Comparison of ENCODE assay signal across 1 cellular context in genomic region chr20:63268256-63268655, GRCh38.
TF ChIP-seq lines count a peak whose summit lies in the region.

No MANE protein-coding gene starts in this region.

TF ChIP-seq in HepG2, 621 proteins besides CTCF, POLR2A, EP300 and RAD21:
- TF ChIP-seq, protein P1, sequence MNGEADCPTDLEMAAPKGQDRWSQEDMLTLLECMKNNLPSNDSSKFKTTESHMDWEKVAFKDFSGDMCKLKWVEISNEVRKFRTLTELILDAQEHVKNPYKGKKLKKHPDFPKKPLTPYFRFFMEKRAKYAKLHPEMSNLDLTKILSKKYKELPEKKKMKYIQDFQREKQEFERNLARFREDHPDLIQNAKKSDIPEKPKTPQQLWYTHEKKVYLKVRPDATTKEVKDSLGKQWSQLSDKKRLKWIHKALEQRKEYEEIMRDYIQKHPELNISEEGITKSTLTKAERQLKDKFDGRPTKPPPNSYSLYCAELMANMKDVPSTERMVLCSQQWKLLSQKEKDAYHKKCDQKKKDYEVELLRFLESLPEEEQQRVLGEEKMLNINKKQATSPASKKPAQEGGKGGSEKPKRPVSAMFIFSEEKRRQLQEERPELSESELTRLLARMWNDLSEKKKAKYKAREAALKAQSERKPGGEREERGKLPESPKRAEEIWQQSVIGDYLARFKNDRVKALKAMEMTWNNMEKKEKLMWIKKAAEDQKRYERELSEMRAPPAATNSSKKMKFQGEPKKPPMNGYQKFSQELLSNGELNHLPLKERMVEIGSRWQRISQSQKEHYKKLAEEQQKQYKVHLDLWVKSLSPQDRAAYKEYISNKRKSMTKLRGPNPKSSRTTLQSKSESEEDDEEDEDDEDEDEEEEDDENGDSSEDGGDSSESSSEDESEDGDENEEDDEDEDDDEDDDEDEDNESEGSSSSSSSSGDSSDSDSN (CRISPR knock-in tag; IDR thresholded peaks at IDR 0.05), result 0 out of 2 replicates have a peak, but pooled peaks have one; percentile 16
- TF ChIP-seq HNRNPK (IDR thresholded peaks at IDR 0.05; ENCODE audit: low read depth, low read length, poor library complexity, severe bottlenecking), result no peak
- 0 out of 2 replicates have a peak, but pooled peaks have one; percentile 37 for TF ChIP-seq SAFB2 (CRISPR knock-in tag; IDR thresholded peaks at IDR 0.05; ENCODE audit: borderline replicate concordance, low read depth)
- no peak for TF ChIP-seq ZNF138 (CRISPR knock-in tag; IDR thresholded peaks at IDR 0.05; ENCODE audit: low read depth)
- TF ChIP-seq FOXP4 (CRISPR knock-in tag; IDR thresholded peaks at IDR 0.05), result no peak
- TF ChIP-seq ZNF703 (CRISPR knock-in tag; IDR thresholded peaks at IDR 0.05; ENCODE audit: borderline replicate concordance), result no peak
- TF ChIP-seq, protein P2, sequence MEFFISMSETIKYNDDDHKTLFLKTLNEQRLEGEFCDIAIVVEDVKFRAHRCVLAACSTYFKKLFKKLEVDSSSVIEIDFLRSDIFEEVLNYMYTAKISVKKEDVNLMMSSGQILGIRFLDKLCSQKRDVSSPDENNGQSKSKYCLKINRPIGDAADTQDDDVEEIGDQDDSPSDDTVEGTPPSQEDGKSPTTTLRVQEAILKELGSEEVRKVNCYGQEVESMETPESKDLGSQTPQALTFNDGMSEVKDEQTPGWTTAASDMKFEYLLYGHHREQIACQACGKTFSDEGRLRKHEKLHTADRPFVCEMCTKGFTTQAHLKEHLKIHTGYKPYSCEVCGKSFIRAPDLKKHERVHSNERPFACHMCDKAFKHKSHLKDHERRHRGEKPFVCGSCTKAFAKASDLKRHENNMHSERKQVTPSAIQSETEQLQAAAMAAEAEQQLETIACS (CRISPR knock-in tag; IDR thresholded peaks at IDR 0.05), result no peak
- TF ChIP-seq, protein P3, sequence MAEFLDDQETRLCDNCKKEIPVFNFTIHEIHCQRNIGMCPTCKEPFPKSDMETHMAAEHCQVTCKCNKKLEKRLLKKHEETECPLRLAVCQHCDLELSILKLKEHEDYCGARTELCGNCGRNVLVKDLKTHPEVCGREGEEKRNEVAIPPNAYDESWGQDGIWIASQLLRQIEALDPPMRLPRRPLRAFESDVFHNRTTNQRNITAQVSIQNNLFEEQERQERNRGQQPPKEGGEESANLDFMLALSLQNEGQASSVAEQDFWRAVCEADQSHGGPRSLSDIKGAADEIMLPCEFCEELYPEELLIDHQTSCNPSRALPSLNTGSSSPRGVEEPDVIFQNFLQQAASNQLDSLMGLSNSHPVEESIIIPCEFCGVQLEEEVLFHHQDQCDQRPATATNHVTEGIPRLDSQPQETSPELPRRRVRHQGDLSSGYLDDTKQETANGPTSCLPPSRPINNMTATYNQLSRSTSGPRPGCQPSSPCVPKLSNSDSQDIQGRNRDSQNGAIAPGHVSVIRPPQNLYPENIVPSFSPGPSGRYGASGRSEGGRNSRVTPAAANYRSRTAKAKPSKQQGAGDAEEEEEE (CRISPR knock-in tag; IDR thresholded peaks at IDR 0.05; ENCODE audit: borderline replicate concordance), result no peak
- TF ChIP-seq PAF1 (CRISPR knock-in tag; IDR thresholded peaks at IDR 0.05), result no peak
- no peak for TF ChIP-seq HOXA9 (CRISPR knock-in tag; IDR thresholded peaks at IDR 0.05; ENCODE audit: borderline replicate concordance)
- no peak for TF ChIP-seq POGZ (CRISPR knock-in tag; IDR thresholded peaks at IDR 0.05)
- TF ChIP-seq SATB2 (CRISPR knock-in tag; IDR thresholded peaks at IDR 0.05), result no peak
- no peak for TF ChIP-seq NFKB2 (CRISPR knock-in tag; IDR thresholded peaks at IDR 0.05; ENCODE audit: borderline replicate concordance)
